ENCODE assay signal across 8 cellular contexts in genomic region chr19:4583961-4584669, GRCh38. TPM values are rescaled to one million over a fixed set of nuclear protein-coding genes. Genes with fewer than 3 reads are reported as not detected.
A peak's percentile ranks its signal among the peaks of the same experiment; 100 is the strongest.
DNase-seq lines count a peak whose midpoint lies in the region; FAIRE-seq and TF ChIP-seq lines count a peak whose summit lies in the region.

No MANE protein-coding gene starts in this region.

- no peak for TF ChIP-seq EP300 in stomach (IDR thresholded peaks at IDR 0.05)

- no peak overlapping the region for H3K9ac ChIP-seq in iPS-18a (ENCODE audit: low read length)

- H3K4me3 ChIP-seq in iPS-18a (ENCODE audit: low read length) (peak overlapping the region; percentile 62), stomach (peak overlapping the region; percentile 33 to 44 (median 38))

- no peak for FAIRE-seq in GM19239 (lab: Jason Lieb, UNC)

- WGBS in stomach, 5 donors = 1 to 10% (median 3%) methylated on average over 2 to 49 of the region's 49 CpGs

- no peaks in the 10 kb centered on the region for H3K36me3 ChIP-seq in iPS-18a (ENCODE audit: control insufficient read depth, low read depth, low read length)
- no peaks in the 10 kb centered on the region for H3K36me3 ChIP-seq in stomach

- H3K36me3 Mint-ChIP-seq in activated CD4-positive, alpha-beta T cell treated with anti-CD3 and anti-CD28 coated beads, Interleukin-2, amount 10 ng/mL, durations not matched to agents 24 days and 14 days (ENCODE audit: low read depth) = no peaks in the 10 kb centered on the region
- no peaks in the 10 kb centered on the region for H3K36me3 Mint-ChIP-seq in activated CD4-positive, alpha-beta T cell treated with anti-CD3 and anti-CD28 coated beads, Interleukin-2, amount 10 ng/mL, durations not matched to agents 7 days and 5 days (ENCODE audit: low read depth)

- no peak overlapping the region for H3K27ac ChIP-seq in iPS-18a (ENCODE audit: low read length)
- no peak overlapping the region for H3K27ac ChIP-seq in stomach

- H3K9me3 ChIP-seq in iPS-18a (ENCODE audit: control insufficient read depth, low read depth, low read length) (no peaks in the 10 kb centered on the region), stomach (no peaks in the 10 kb centered on the region)

- TF ChIP-seq CTCF in stomach (IDR thresholded peaks at IDR 0.05) = no peak

- TF ChIP-seq POLR2A in stomach (IDR thresholded peaks at IDR 0.05) = no peak

- H3K4me1 ChIP-seq in iPS-18a (ENCODE audit: control insufficient read depth, low read depth, low read length) (no peaks in the 10 kb centered on the region), stomach (peaks cover 11 to 31% (median 26%) of the 10 kb centered on the region in 4 donors)

- CTCF ChIA-PET in activated CD4-positive, alpha-beta T cell treated with anti-CD3 and anti-CD28 coated beads, Interleukin-2, amount 10 ng/mL, durations not matched to agents 7 days and 5 days (lab: Charles Lee) = interaction anchor here (0.7 to 1.6 kb wide), 2 partner anchors 10 to 52 kb away, joined by 4 to 5 read pairs; no protein-coding TSS in a partner anchor

- H3K4me3 Mint-ChIP-seq in activated CD4-positive, alpha-beta T cell treated with anti-CD3 and anti-CD28 coated beads, Interleukin-2, amount 10 ng/mL, durations not matched to agents 24 days and 14 days = no peak overlapping the region
- H3K4me3 Mint-ChIP-seq in activated CD4-positive, alpha-beta T cell treated with anti-CD3 and anti-CD28 coated beads, Interleukin-2, amount 10 ng/mL, durations not matched to agents 7 days and 5 days = no peak overlapping the region

- intact Hi-C loops in activated CD4-positive, alpha-beta T cell treated with anti-CD3 and anti-CD28 coated beads, Interleukin-2, amount 10 ng/mL, durations not matched to agents 24 days and 14 days (cut with micrococcal nuclease) = no loop called here
- intact Hi-C loops in stomach (cut with DNase I; ENCODE audit: low total_unique reads) = no loop called here

- no peak overlapping the region for H3K27ac Mint-ChIP-seq in activated CD4-positive, alpha-beta T cell treated with anti-CD3 and anti-CD28 coated beads, Interleukin-2, amount 10 ng/mL, durations not matched to agents 24 days and 14 days
- H3K27ac Mint-ChIP-seq in activated CD4-positive, alpha-beta T cell treated with anti-CD3 and anti-CD28 coated beads, Interleukin-2, amount 10 ng/mL, durations not matched to agents 7 days and 5 days = no peak overlapping the region

- peaks cover 43% of the 10 kb centered on the region for H3K27me3 Mint-ChIP-seq in activated CD4-positive, alpha-beta T cell treated with anti-CD3 and anti-CD28 coated beads, Interleukin-2, amount 10 ng/mL, durations not matched to agents 24 days and 14 days
- H3K27me3 Mint-ChIP-seq in activated CD4-positive, alpha-beta T cell treated with anti-CD3 and anti-CD28 coated beads, Interleukin-2, amount 10 ng/mL, durations not matched to agents 7 days and 5 days = peaks cover 46% of the 10 kb centered on the region

- H3K4me1 Mint-ChIP-seq in activated CD4-positive, alpha-beta T cell treated with anti-CD3 and anti-CD28 coated beads, Interleukin-2, amount 10 ng/mL, durations not matched to agents 24 days and 14 days = peaks cover 5% of the 10 kb centered on the region
- peaks cover 8% of the 10 kb centered on the region for H3K4me1 Mint-ChIP-seq in activated CD4-positive, alpha-beta T cell treated with anti-CD3 and anti-CD28 coated beads, Interleukin-2, amount 10 ng/mL, durations not matched to agents 7 days and 5 days

- peak; percentile 70 for DNase-seq in activated CD4-positive, alpha-beta T cell treated with anti-CD3 and anti-CD28 coated beads, Interleukin-2, amount 10 ng/mL, durations not matched to agents 24 days and 14 days
- DNase-seq in activated CD4-positive, alpha-beta T cell treated with anti-CD3 and anti-CD28 coated beads, Interleukin-2, amount 10 ng/mL, durations not matched to agents 7 days and 5 days = no peak
- peak; percentile 31 for DNase-seq in activated naive CD4-positive, alpha-beta T cell treated with anti-CD3 and anti-CD28 coated beads, Interleukin-2, amount 50 U/mL, for 16 hours
- no peak for DNase-seq in stomach
- no peak for DNase-seq in H4 (ENCODE audit: low spot score)
- DNase-seq in hippocampal formation (lab: John Stamatoyannopoulos, UW) = no peak
- no peak for DNase-seq in GM19239 (ENCODE audit: insufficient read length, low spot score)

- no peaks in the 10 kb centered on the region for H3K9me3 Mint-ChIP-seq in activated CD4-positive, alpha-beta T cell treated with anti-CD3 and anti-CD28 coated beads, Interleukin-2, amount 10 ng/mL, durations not matched to agents 24 days and 14 days
- H3K9me3 Mint-ChIP-seq in activated CD4-positive, alpha-beta T cell treated with anti-CD3 and anti-CD28 coated beads, Interleukin-2, amount 10 ng/mL, durations not matched to agents 7 days and 5 days = no peaks in the 10 kb centered on the region

- POLR2A ChIA-PET in activated CD4-positive, alpha-beta T cell treated with anti-CD3 and anti-CD28 coated beads, Interleukin-2, amount 10 ng/mL, durations not matched to agents 7 days and 5 days (lab: Charles Lee) = no interaction called here

- H3K27me3 ChIP-seq in iPS-18a (ENCODE audit: control insufficient read depth, insufficient read depth, low read length) = peaks cover 30% of the 10 kb centered on the region
- H3K27me3 ChIP-seq in stomach = peaks cover 20 to 85% (median 69%) of the 10 kb centered on the region in 3 donors

RNA-seq across cellular contexts. Expression of gene SEMA6B, which starts 24.6 kb away (rescaled TPM):
- total RNA-seq in activated CD4-positive, alpha-beta T cell treated with anti-CD3 and anti-CD28 coated beads, Interleukin-2, amount 10 ng/mL, durations not matched to agents 24 days and 14 days = 0.40 TPM in 1 of 2 replicates, not detected in the other
- total RNA-seq in activated CD4-positive, alpha-beta T cell treated with anti-CD3 and anti-CD28 coated beads, Interleukin-2, amount 10 ng/mL, durations not matched to agents 7 days and 5 days = not detected
- 1 to 10 TPM in 4 of 5 donors, not detected in 1; 1.2 to 6.7 (median 2.1) TPM for total RNA-seq in stomach
- polyA plus RNA-seq in stomach = 1 to 10 TPM; 1.7 to 2.1 (median 1.9) TPM
- 7.5 and 8.4 TPM in 2 replicates for total RNA-seq in H4 (2014; rRNA removed; shearing (Covaris generic))

RNA-seq across cellular contexts. Expression of gene LRG1, which starts 44.3 kb away (rescaled TPM):
- total RNA-seq in activated CD4-positive, alpha-beta T cell treated with anti-CD3 and anti-CD28 coated beads, Interleukin-2, amount 10 ng/mL, durations not matched to agents 24 days and 14 days = 0.24 and 0.40 TPM in 2 replicates
- under 1 TPM in 1 of 2 experiments, not detected in 1; 0.07 TPM for total RNA-seq in activated CD4-positive, alpha-beta T cell treated with anti-CD3 and anti-CD28 coated beads, Interleukin-2, amount 10 ng/mL, durations not matched to agents 7 days and 5 days
- 10 to 100 TPM in 1 of 5 donors, 1 to 10 TPM in 3, not detected in 1; 4.2 to 17.2 (median 7.3) TPM for total RNA-seq in stomach
- polyA plus RNA-seq in stomach = 10 to 100 TPM in 2 of 3 donors, 1 to 10 TPM in 1; 2.1 to 23.3 (median 16.1) TPM
- total RNA-seq in H4 (2014; rRNA removed; shearing (Covaris generic)) = 0.29 and 0.43 TPM in 2 replicates

RNA-seq across cellular contexts. Expression of gene PLIN5, which starts 49.1 kb away (rescaled TPM):
- total RNA-seq in activated CD4-positive, alpha-beta T cell treated with anti-CD3 and anti-CD28 coated beads, Interleukin-2, amount 10 ng/mL, durations not matched to agents 24 days and 14 days = not detected in 2 replicates
- total RNA-seq in activated CD4-positive, alpha-beta T cell treated with anti-CD3 and anti-CD28 coated beads, Interleukin-2, amount 10 ng/mL, durations not matched to agents 7 days and 5 days = not detected
- total RNA-seq in stomach = 100 to 1,000 TPM in 1 of 5 donors, 10 to 100 TPM in 2, 1 to 10 TPM in 2; 1.4 to 114 (median 37.8) TPM
- 10 to 100 TPM; 23.8 to 37.9 (median 25.3) TPM for polyA plus RNA-seq in stomach
- 0.25 TPM in 1 of 2 replicates, not detected in the other for total RNA-seq in H4 (2014; rRNA removed; shearing (Covaris generic))

RNA-seq across cellular contexts. Expression of gene TNFAIP8L1, which starts 55.2 kb away (rescaled TPM):
- 12.5 and 13.5 TPM in 2 replicates for total RNA-seq in activated CD4-positive, alpha-beta T cell treated with anti-CD3 and anti-CD28 coated beads, Interleukin-2, amount 10 ng/mL, durations not matched to agents 24 days and 14 days
- total RNA-seq in activated CD4-positive, alpha-beta T cell treated with anti-CD3 and anti-CD28 coated beads, Interleukin-2, amount 10 ng/mL, durations not matched to agents 7 days and 5 days = 10 to 100 TPM; 19.6 to 21.9 TPM
- total RNA-seq in stomach = 10 to 100 TPM in 2 of 5 donors, 1 to 10 TPM in 3; 7.0 to 43.4 (median 9.5) TPM
- 1 to 10 TPM; 5.3 to 5.5 (median 5.4) TPM for polyA plus RNA-seq in stomach
- 2.7 and 2.8 TPM in 2 replicates for total RNA-seq in H4 (2014; rRNA removed; shearing (Covaris generic))

Comparison
In these comparisons a context has a peak if more than half of its experiments do, and no peak if none do; other contexts are left out.
1. DNase-seq: peak in activated CD4-positive, alpha-beta T cell treated with anti-CD3 and anti-CD28 coated beads, Interleukin-2, amount 10 ng/mL, durations not matched to agents 24 days and 14 days (single experiment) and activated naive CD4-positive, alpha-beta T cell treated with anti-CD3 and anti-CD28 coated beads, Interleukin-2, amount 50 U/mL, for 16 hours (single experiment); none in activated CD4-positive, alpha-beta T cell treated with anti-CD3 and anti-CD28 coated beads, Interleukin-2, amount 10 ng/mL, durations not matched to agents 7 days and 5 days (single experiment), stomach (single experiment), H4 (single experiment), hippocampal formation (0 of 2) and GM19239 (single experiment).